Comparison of ENCODE assay signal across 18 cellular contexts in the genomic region with DNA sequence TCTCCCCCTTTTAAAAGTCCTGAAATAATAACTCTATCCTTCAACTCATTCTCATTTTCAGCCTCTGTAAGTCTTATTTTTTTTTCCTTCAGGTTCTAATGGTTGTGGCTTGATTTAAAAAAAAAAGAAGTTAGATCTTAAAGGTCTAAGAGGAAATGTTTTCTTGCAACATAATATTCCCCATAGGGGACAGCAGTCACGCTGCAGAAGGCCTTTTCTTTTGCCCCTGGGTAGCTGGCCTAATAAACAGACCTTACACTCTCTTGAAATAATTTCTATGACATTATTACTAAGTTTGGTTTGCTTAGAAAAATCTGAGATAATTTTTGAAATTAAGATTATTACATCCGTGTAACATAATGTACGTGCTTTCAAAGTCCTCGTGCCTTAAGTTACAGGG.
A peak's percentile ranks its signal among the peaks of the same experiment; 100 is the strongest.
DNase-seq lines count a peak whose midpoint lies in the region; ATAC-seq and TF ChIP-seq lines count a peak whose summit lies in the region.
"Had no signal": no experiment of that assay in that cellular context is flagged by ENCODE, and none has a peak within 500 bp of the region (broad histone marks: within the 10 kb centered on the region; RNA-seq: fewer than 3 reads in every experiment).

No MANE protein-coding gene starts in this region.

- H3K9ac ChIP-seq in mammary epithelial cell (ENCODE audit: insufficient read depth, low read length): no peak overlapping the region
- H3K9ac ChIP-seq: BLaER1, GM23248 had no signal

- H3K4me2 ChIP-seq in mammary epithelial cell (ENCODE audit: insufficient read depth, low read depth, low read length): no peak overlapping the region
- H3K4me2 ChIP-seq: BLaER1 had no signal

- POLR2A ChIA-PET in MCF 10A (lab: Yijun Ruan, JAX): no interaction called here
- POLR2A ChIA-PET in naive thymus-derived CD8-positive, alpha-beta T cell (lab: Charles Lee): no interaction called here

- H3K36me3 ChIP-seq in mammary epithelial cell (ENCODE audit: insufficient read depth, low read length): no peaks in the 10 kb centered on the region
- H3K36me3 ChIP-seq: BLaER1 had no signal

- no peaks in the 10 kb centered on the region for H3K9me3 Mint-ChIP-seq in MCF 10A (ENCODE audit: unreplicated experiment)
- H3K9me3 Mint-ChIP-seq in naive thymus-derived CD8-positive, alpha-beta T cell: peaks cover 0 to 6% (median 0%) of the 10 kb centered on the region in 9 donors

- CTCF ChIA-PET in MCF 10A (lab: Yijun Ruan, JAX) (interaction anchor here (0.6 kb wide), 1 partner anchor 384 kb away, joined by 4 read pairs; no protein-coding TSS in a partner anchor), mammary epithelial cell (lab: Charles Lee; ENCODE audit: low non-redundant PET) (no interaction called here)

- no peak for ATAC-seq in HG03025 (IDR thresholded peaks at IDR 0.05; ENCODE audit: low FRiP score, unreplicated experiment)
- ATAC-seq in naive thymus-derived CD8-positive, alpha-beta T cell: no peak
- ATAC-seq: CD8-positive, alpha-beta T cell; HCT116 had no signal

- no peaks in the 10 kb centered on the region for H3K4me1 ChIP-seq in mammary epithelial cell (ENCODE audit: insufficient read depth, low read length)
- H3K4me1 ChIP-seq: BLaER1, Caco-2 had no signal

- TF ChIP-seq CTCF in MCF 10A (IDR thresholded peaks at IDR 0.05; ENCODE audit: unreplicated experiment) (no peak), mammary epithelial cell (conservative IDR thresholded peaks at IDR 0.05 in 1 of 2, IDR thresholded peaks at IDR 0.05 in 1 of 2; ENCODE audit: extremely low read depth in 1 of 2, insufficient read depth in 1 of 2, low read depth in 1 of 2, low read length in 2 of 2) (no peak), fibroblast of mammary gland (conservative IDR thresholded peaks at IDR 0.05; ENCODE audit: control insufficient read depth, insufficient read depth, low read depth, low read length) (no peak)

- dilution Hi-C loops in mammary epithelial cell (cut with HindIII; ENCODE audit: low sequenced_read_pairs): no loop called here

- no peak for DNase-seq in MCF 10A (ENCODE audit: unreplicated experiment)
- DNase-seq in mammary epithelial cell: no peak
- peak; percentile 12 for DNase-seq in fibroblast of mammary gland (ENCODE audit: low read depth)
- peak; percentile 3 for DNase-seq in skeletal muscle cell (ENCODE audit: low read depth)
- no peak for DNase-seq in naive thymus-derived CD8-positive, alpha-beta T cell
- DNase-seq: Caco-2; CD4-positive, CD25-positive, alpha-beta regulatory T cell; CD8-positive, alpha-beta T cell; DMS153; DND-41; GM23248; H9 had no signal

- H4K20me1 ChIP-seq in mammary epithelial cell (ENCODE audit: insufficient read depth, low read length): no peaks in the 10 kb centered on the region
- H4K20me1 ChIP-seq: BLaER1 had no signal

- H2AFZ ChIP-seq in mammary epithelial cell (ENCODE audit: low read depth, low read length): no peak overlapping the region
- H2AFZ ChIP-seq: GM23248 had no signal

- no peaks in the 10 kb centered on the region for H3K79me2 ChIP-seq in mammary epithelial cell (ENCODE audit: insufficient read depth, low read length)

- H3K4me3 ChIP-seq in mammary epithelial cell (replicated peaks in 1 of 3; ENCODE audit: insufficient read depth in 1 of 3, low read depth in 2 of 3, low read length in 3 of 3): no peak overlapping the region
- H3K4me3 ChIP-seq in fibroblast of mammary gland (ENCODE audit: control insufficient read depth, low read depth, low read length): no peak overlapping the region
- no peak overlapping the region for H3K4me3 ChIP-seq in skeletal muscle cell (ENCODE audit: low read depth, low read length)
- H3K4me3 ChIP-seq: BLaER1, GM23248 had no signal

- H3K9me3 ChIP-seq in mammary epithelial cell (replicated peaks; ENCODE audit: insufficient read depth, low read length): peaks cover 12% of the 10 kb centered on the region
- H3K9me3 ChIP-seq: BLaER1, Caco-2 had no signal

- H3K4me1 Mint-ChIP-seq in MCF 10A (ENCODE audit: insufficient read depth, unreplicated experiment): no peaks in the 10 kb centered on the region
- no peaks in the 10 kb centered on the region for H3K4me1 Mint-ChIP-seq in naive thymus-derived CD8-positive, alpha-beta T cell
- H3K4me1 Mint-ChIP-seq: B cell; CD4-positive, CD25-positive, alpha-beta regulatory T cell had no signal

- no peak overlapping the region for H3K4me3 Mint-ChIP-seq in MCF 10A (ENCODE audit: unreplicated experiment)
- H3K4me3 Mint-ChIP-seq in naive thymus-derived CD8-positive, alpha-beta T cell: no peak overlapping the region
- H3K4me3 Mint-ChIP-seq: B cell; CD4-positive, CD25-positive, alpha-beta regulatory T cell; CD8-positive, alpha-beta T cell; H9 had no signal

- 78% methylated on average over 4 of the region's 4 CpGs for WGBS in mammary epithelial cell (ENCODE audit: low coverage, missing lambda C conversion rate)

- in situ Hi-C loops in mammary epithelial cell (cut with MboI; ENCODE audit: low sequenced_read_pairs in 2 of 2): no loop called here

- no peak overlapping the region for H3K27ac ChIP-seq in mammary epithelial cell (ENCODE audit: insufficient read depth, low read depth, low read length)
- H3K27ac ChIP-seq: 22Rv1, BLaER1, C4-2B, GM23248 had no signal

- intact Hi-C loops in MCF 10A (cut with micrococcal nuclease) (no loop called here), mammary epithelial cell (cut with micrococcal nuclease) (no loop called here)

- peaks cover 4% of the 10 kb centered on the region for H3K36me3 Mint-ChIP-seq in MCF 10A (ENCODE audit: insufficient read depth, unreplicated experiment)
- H3K36me3 Mint-ChIP-seq in naive thymus-derived CD8-positive, alpha-beta T cell: no peaks in the 10 kb centered on the region
- H3K36me3 Mint-ChIP-seq: CD4-positive, CD25-positive, alpha-beta regulatory T cell; CD8-positive, alpha-beta T cell had no signal

- H3K27ac Mint-ChIP-seq in MCF 10A (ENCODE audit: low read depth, unreplicated experiment): peak overlapping the region; percentile 35
- no peak overlapping the region for H3K27ac Mint-ChIP-seq in naive thymus-derived CD8-positive, alpha-beta T cell
- H3K27ac Mint-ChIP-seq: B cell; CD4-positive, CD25-positive, alpha-beta regulatory T cell; CD8-positive, alpha-beta T cell; H9 had no signal

- H3K27me3 Mint-ChIP-seq in MCF 10A (ENCODE audit: insufficient read depth, unreplicated experiment): no peaks in the 10 kb centered on the region
- H3K27me3 Mint-ChIP-seq in naive thymus-derived CD8-positive, alpha-beta T cell: no peaks in the 10 kb centered on the region
- H3K27me3 Mint-ChIP-seq: B cell; CD4-positive, CD25-positive, alpha-beta regulatory T cell had no signal

- BruUV-seq in MCF 10A (replicated peaks; lab: Mats Ljungman, UMichigan): no TSS peak
- BruUV-seq in mammary epithelial cell (replicated peaks; lab: Mats Ljungman, UMichigan): no TSS peak

- H3K27me3 ChIP-seq in mammary epithelial cell (ENCODE audit: insufficient read depth, low read length): no peaks in the 10 kb centered on the region

Comparison
In these comparisons a context has a peak if more than half of its experiments do, and no peak if none do; other contexts are left out.
1. DNase-seq: peak in fibroblast of mammary gland (single experiment) and skeletal muscle cell (single experiment); none in MCF 10A (single experiment), mammary epithelial cell (single experiment) and naive thymus-derived CD8-positive, alpha-beta T cell (0 of 10).